Comparison of ENCODE assay signal across 1 cellular context in the genomic region with DNA sequence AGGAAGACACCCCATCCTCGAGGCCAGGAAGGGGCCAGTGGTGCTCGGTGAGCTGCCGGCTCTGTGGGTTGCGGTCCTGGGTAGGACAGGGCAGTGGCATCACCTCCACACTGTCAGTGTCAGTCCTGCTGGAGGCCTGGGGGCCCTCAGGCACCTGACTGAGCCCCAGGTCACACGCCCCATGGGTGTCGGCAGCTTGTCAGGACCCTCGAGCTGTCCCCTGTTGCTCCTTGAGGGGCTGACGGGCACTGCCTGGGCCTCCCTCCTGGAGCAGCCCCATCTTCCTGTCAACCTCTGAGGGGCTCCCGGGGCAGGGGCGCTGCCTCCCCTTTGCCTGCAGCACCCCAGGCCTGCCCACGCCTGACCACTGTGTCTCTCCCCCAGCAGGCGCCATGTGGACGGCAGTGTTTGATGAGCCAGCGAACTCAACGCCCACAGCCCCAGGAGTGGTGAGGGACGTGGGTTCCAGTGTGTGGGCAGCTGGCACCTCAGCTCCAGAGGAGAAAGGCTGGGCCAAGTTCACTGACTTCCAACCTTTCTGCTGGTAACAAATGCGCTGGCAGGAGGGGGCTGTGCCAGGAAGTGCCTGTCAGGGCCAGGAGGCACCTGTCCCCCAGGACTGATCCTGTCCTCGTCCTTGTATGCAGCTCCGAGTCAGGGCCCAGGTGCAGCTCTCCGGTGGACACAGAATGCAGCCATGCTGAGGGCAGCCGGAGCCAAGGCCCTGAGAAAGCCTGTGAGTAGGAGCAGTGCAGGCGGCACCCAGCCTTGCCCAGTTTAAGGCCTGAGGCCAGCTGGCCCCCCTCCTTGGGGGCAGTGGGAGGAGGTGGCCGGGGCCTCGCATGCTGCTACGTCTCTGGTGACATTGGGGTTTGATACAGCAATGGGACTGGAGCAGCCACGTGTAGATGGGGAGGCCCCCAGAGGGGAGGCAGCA.
A peak's percentile ranks its signal among the peaks of the same experiment; 100 is the strongest.
TF ChIP-seq lines count a peak whose summit lies in the region.

No MANE protein-coding gene starts in this region.

TF ChIP-seq in HepG2, 621 proteins besides CTCF, POLR2A, EP300 and RAD21:
- TF ChIP-seq ZNF343 (CRISPR knock-in tag; IDR thresholded peaks at IDR 0.05) (no peak), KDM5B (CRISPR knock-in tag; IDR thresholded peaks at IDR 0.05; ENCODE audit: borderline replicate concordance) (0 out of 2 replicates have a peak, but pooled peaks have one; percentile 33), RBM22 (optimal IDR thresholded peaks at IDR 0.05; ENCODE audit: low read length) (peak; percentile 32), NFKB2 (CRISPR knock-in tag; IDR thresholded peaks at IDR 0.05; ENCODE audit: borderline replicate concordance) (peak; percentile 40; the same call in 1 of the 2 replicates), ZNF776 (CRISPR knock-in tag; IDR thresholded peaks at IDR 0.05) (peak; percentile 39; the same call in 1 of the 2 replicates), KLF16 (CRISPR knock-in tag; IDR thresholded peaks at IDR 0.05) (no peak), AGO2 (optimal IDR thresholded peaks at IDR 0.05; ENCODE audit: low read depth, low read length) (peak; percentile 77), RBFOX2 (IDR thresholded peaks at IDR 0.05; ENCODE audit: low read depth, low read length) (0 out of 2 replicates have a peak, but pooled peaks have one; percentile 34)
